19 cellular contexts compared by ENCODE assay signal in the genomic region with DNA sequence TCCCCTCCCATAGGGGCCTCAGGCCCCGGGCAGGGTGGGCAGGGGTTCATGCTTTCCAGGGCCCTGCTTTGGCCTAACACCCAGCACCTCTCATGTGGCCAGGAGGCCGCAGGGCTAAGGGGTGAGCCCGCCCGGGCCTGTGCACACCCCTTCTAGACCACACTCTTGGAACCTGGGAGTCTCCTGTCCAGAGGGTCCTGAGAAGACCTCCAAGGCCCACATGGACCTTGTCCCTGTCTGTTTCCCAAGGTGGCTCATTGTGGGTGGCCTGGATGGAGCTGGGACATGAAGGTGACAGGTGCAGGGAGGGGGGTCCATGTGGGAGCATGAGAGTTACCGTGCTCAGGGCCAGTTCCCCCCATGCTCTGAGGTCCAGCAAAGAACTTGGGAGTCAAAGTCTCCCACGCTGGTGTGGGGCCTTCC. TPM values are rescaled to one million over a fixed set of nuclear protein-coding genes. Genes with fewer than 3 reads are reported as not detected.
"Had no signal": no experiment of that assay in that cellular context is flagged by ENCODE, and none has a peak within 500 bp of the region (broad histone marks: within the 10 kb centered on the region; RNA-seq: fewer than 3 reads in every experiment).

No MANE protein-coding gene starts in this region.

- H3K27ac Mint-ChIP-seq: activated CD4-positive, alpha-beta memory T cell treated with anti-CD3 and anti-CD28 coated beads, Interleukin-2, amount 10 ng/mL, durations not matched to agents 7 days and 5 days; activated CD4-positive, alpha-beta T cell treated with anti-CD3 and anti-CD28 coated beads for 36 hours; activated naive CD8-positive, alpha-beta T cell treated with anti-CD3 and anti-CD28 coated beads, Interleukin-2, amount 10 ng/mL, durations not matched to agents 7 days and 5 days; naive thymus-derived CD8-positive, alpha-beta T cell; progenitor cell of endocrine pancreas had no signal

- ATAC-seq: activated CD4-positive, alpha-beta T cell treated with anti-CD3 and anti-CD28 coated beads for 36 hours; activated T-cell treated with anti-CD3 and anti-CD28 coated beads, Interleukin-2, amount 50 U/mL, for 4 hours; foreskin keratinocyte; left colon; naive thymus-derived CD8-positive, alpha-beta T cell; stimulated activated naive CD8-positive, alpha-beta T cell treated with anti-CD3 and anti-CD28 coated beads, Interleukin-15, Interleukin-2, amounts not matched to agents 100 U/mL and 50 U/mL, for 24 hours had no signal

- DNase-seq: activated CD4-positive, alpha-beta memory T cell treated with anti-CD3 and anti-CD28 coated beads, Interleukin-2, amount 10 ng/mL, durations not matched to agents 7 days and 5 days; activated CD4-positive, alpha-beta T cell treated with anti-CD3 and anti-CD28 coated beads for 36 hours; activated naive CD4-positive, alpha-beta T cell; activated naive CD8-positive, alpha-beta T cell treated with anti-CD3 and anti-CD28 coated beads, Interleukin-2, amount 10 ng/mL, durations not matched to agents 7 days and 5 days; activated T-cell treated with anti-CD3 and anti-CD28 coated beads, Interleukin-2, amount 50 U/mL, for 4 hours; brain microvascular endothelial cell; cortex of kidney; effector CD4-positive, alpha-beta T cell; foreskin keratinocyte; glutamatergic neuron; left colon; naive thymus-derived CD8-positive, alpha-beta T cell; nucleus accumbens; right cardiac atrium; stimulated activated naive CD8-positive, alpha-beta T cell treated with anti-CD3 and anti-CD28 coated beads, Interleukin-15, Interleukin-2, amounts not matched to agents 100 U/mL and 50 U/mL, for 24 hours; T-helper 1 cell; trophoblast cell had no signal

- H3K9me3 Mint-ChIP-seq: activated CD4-positive, alpha-beta memory T cell treated with anti-CD3 and anti-CD28 coated beads, Interleukin-2, amount 10 ng/mL, durations not matched to agents 7 days and 5 days; activated naive CD8-positive, alpha-beta T cell treated with anti-CD3 and anti-CD28 coated beads, Interleukin-2, amount 10 ng/mL, durations not matched to agents 7 days and 5 days; activated T-cell treated with anti-CD3 and anti-CD28 coated beads, Interleukin-2, amount 50 U/mL, for 4 hours; central memory CD8-positive, alpha-beta T cell had no signal

- H3K4me1 Mint-ChIP-seq: activated CD4-positive, alpha-beta memory T cell treated with anti-CD3 and anti-CD28 coated beads, Interleukin-2, amount 10 ng/mL, durations not matched to agents 7 days and 5 days; activated CD4-positive, alpha-beta T cell treated with anti-CD3 and anti-CD28 coated beads for 36 hours; activated naive CD8-positive, alpha-beta T cell treated with anti-CD3 and anti-CD28 coated beads, Interleukin-2, amount 10 ng/mL, durations not matched to agents 7 days and 5 days; central memory CD8-positive, alpha-beta T cell; naive thymus-derived CD8-positive, alpha-beta T cell had no signal

- H3K36me3 Mint-ChIP-seq: activated naive CD8-positive, alpha-beta T cell treated with anti-CD3 and anti-CD28 coated beads, Interleukin-2, amount 10 ng/mL, durations not matched to agents 7 days and 5 days; naive thymus-derived CD8-positive, alpha-beta T cell had no signal

- H3K4me3 Mint-ChIP-seq: activated CD4-positive, alpha-beta memory T cell treated with anti-CD3 and anti-CD28 coated beads, Interleukin-2, amount 10 ng/mL, durations not matched to agents 7 days and 5 days; activated CD4-positive, alpha-beta T cell treated with anti-CD3 and anti-CD28 coated beads for 36 hours; activated naive CD8-positive, alpha-beta T cell treated with anti-CD3 and anti-CD28 coated beads, Interleukin-2, amount 10 ng/mL, durations not matched to agents 7 days and 5 days; activated T-cell treated with anti-CD3 and anti-CD28 coated beads, Interleukin-2, amount 50 U/mL, for 4 hours; central memory CD8-positive, alpha-beta T cell; naive thymus-derived CD8-positive, alpha-beta T cell had no signal

- H3K27me3 Mint-ChIP-seq: activated CD4-positive, alpha-beta memory T cell treated with anti-CD3 and anti-CD28 coated beads, Interleukin-2, amount 10 ng/mL, durations not matched to agents 7 days and 5 days; activated naive CD8-positive, alpha-beta T cell treated with anti-CD3 and anti-CD28 coated beads, Interleukin-2, amount 10 ng/mL, durations not matched to agents 7 days and 5 days; progenitor cell of endocrine pancreas had no signal

RNA-seq across cellular contexts. Expression of a gene that starts 11.6 kb away (rescaled TPM):
- total RNA-seq: activated CD4-positive, alpha-beta memory T cell treated with anti-CD3 and anti-CD28 coated beads, Interleukin-2, amount 10 ng/mL, durations not matched to agents 7 days and 5 days; activated CD4-positive, alpha-beta T cell treated with anti-CD3 and anti-CD28 coated beads for 36 hours; activated naive CD8-positive, alpha-beta T cell treated with anti-CD3 and anti-CD28 coated beads, Interleukin-2, amount 10 ng/mL, durations not matched to agents 7 days and 5 days; foreskin keratinocyte; left colon; naive thymus-derived CD8-positive, alpha-beta T cell; right cardiac atrium had no signal
